ENCODE assay signal across 1 cellular context in genomic region chr2:219073413-219074129, GRCh38.
TF ChIP-seq lines count a peak whose summit lies in the region.

No MANE protein-coding gene starts in this region.

TF ChIP-seq in HepG2, 621 proteins besides CTCF, POLR2A, EP300 and RAD21 (continued from another document and continues in another):
- TF ChIP-seq ZBTB33 (CRISPR knock-in tag; IDR thresholded peaks at IDR 0.05), result no peak
- TF ChIP-seq, protein P1, sequence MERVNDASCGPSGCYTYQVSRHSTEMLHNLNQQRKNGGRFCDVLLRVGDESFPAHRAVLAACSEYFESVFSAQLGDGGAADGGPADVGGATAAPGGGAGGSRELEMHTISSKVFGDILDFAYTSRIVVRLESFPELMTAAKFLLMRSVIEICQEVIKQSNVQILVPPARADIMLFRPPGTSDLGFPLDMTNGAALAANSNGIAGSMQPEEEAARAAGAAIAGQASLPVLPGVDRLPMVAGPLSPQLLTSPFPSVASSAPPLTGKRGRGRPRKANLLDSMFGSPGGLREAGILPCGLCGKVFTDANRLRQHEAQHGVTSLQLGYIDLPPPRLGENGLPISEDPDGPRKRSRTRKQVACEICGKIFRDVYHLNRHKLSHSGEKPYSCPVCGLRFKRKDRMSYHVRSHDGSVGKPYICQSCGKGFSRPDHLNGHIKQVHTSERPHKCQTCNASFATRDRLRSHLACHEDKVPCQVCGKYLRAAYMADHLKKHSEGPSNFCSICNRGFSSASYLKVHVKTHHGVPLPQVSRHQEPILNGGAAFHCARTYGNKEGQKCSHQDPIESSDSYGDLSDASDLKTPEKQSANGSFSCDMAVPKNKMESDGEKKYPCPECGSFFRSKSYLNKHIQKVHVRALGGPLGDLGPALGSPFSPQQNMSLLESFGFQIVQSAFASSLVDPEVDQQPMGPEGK (CRISPR knock-in tag; IDR thresholded peaks at IDR 0.05), result no peak
- no peak for TF ChIP-seq ZNF546 (CRISPR knock-in tag; conservative IDR thresholded peaks at IDR 0.05)
- no peak for TF ChIP-seq SMAD9 (CRISPR knock-in tag; IDR thresholded peaks at IDR 0.05)
- TF ChIP-seq ZNF605 (CRISPR knock-in tag; IDR thresholded peaks at IDR 0.05), result peak; percentile 57; the same call in 1 of the 2 replicates
- no peak for TF ChIP-seq MZF1 (CRISPR knock-in tag; IDR thresholded peaks at IDR 0.05; ENCODE audit: borderline replicate concordance)
- no peak for TF ChIP-seq U2AF2 (IDR thresholded peaks at IDR 0.05; ENCODE audit: low read depth, low read length)
- no peak for TF ChIP-seq ZNF703 (CRISPR knock-in tag; IDR thresholded peaks at IDR 0.05; ENCODE audit: borderline replicate concordance)
- TF ChIP-seq ZNF263 (CRISPR knock-in tag; IDR thresholded peaks at IDR 0.05), result no peak
- TF ChIP-seq ELF3 (CRISPR knock-in tag; IDR thresholded peaks at IDR 0.05), result peak; percentile 81; the same call in 1 of the 2 replicates
- no peak for TF ChIP-seq CHCHD3 (CRISPR knock-in tag; IDR thresholded peaks at IDR 0.05)
- TF ChIP-seq, protein P2, sequence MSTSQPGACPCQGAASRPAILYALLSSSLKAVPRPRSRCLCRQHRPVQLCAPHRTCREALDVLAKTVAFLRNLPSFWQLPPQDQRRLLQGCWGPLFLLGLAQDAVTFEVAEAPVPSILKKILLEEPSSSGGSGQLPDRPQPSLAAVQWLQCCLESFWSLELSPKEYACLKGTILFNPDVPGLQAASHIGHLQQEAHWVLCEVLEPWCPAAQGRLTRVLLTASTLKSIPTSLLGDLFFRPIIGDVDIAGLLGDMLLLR (CRISPR knock-in tag; IDR thresholded peaks at IDR 0.05), result 0 out of 2 replicates have a peak, but pooled peaks have one; percentile 3
- peak; percentile 38; the same call in 1 of the 2 replicates for TF ChIP-seq HNF4A (CRISPR knock-in tag; IDR thresholded peaks at IDR 0.05)
- no peak for TF ChIP-seq LRRFIP1 (CRISPR knock-in tag; conservative IDR thresholded peaks at IDR 0.05)
- no peak for TF ChIP-seq CENPT (CRISPR knock-in tag; IDR thresholded peaks at IDR 0.05; ENCODE audit: low read depth)
- 0 out of 2 replicates have a peak, but pooled peaks have one; percentile 25 for TF ChIP-seq SP4 (CRISPR knock-in tag; IDR thresholded peaks at IDR 0.05)
- TF ChIP-seq RBAK (CRISPR knock-in tag; IDR thresholded peaks at IDR 0.05), result no peak
- no peak for TF ChIP-seq MTA1 (CRISPR knock-in tag; IDR thresholded peaks at IDR 0.05; ENCODE audit: borderline replicate concordance)
- TF ChIP-seq, protein P3, sequence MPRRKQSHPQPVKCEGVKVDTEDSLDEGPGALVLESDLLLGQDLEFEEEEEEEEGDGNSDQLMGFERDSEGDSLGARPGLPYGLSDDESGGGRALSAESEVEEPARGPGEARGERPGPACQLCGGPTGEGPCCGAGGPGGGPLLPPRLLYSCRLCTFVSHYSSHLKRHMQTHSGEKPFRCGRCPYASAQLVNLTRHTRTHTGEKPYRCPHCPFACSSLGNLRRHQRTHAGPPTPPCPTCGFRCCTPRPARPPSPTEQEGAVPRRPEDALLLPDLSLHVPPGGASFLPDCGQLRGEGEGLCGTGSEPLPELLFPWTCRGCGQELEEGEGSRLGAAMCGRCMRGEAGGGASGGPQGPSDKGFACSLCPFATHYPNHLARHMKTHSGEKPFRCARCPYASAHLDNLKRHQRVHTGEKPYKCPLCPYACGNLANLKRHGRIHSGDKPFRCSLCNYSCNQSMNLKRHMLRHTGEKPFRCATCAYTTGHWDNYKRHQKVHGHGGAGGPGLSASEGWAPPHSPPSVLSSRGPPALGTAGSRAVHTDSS (CRISPR knock-in tag; conservative IDR thresholded peaks at IDR 0.05), result no peak
- TF ChIP-seq, protein P4, sequence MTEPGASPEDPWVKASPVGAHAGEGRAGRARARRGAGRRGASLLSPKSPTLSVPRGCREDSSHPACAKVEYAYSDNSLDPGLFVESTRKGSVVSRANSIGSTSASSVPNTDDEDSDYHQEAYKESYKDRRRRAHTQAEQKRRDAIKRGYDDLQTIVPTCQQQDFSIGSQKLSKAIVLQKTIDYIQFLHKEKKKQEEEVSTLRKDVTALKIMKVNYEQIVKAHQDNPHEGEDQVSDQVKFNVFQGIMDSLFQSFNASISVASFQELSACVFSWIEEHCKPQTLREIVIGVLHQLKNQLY (CRISPR knock-in tag; IDR thresholded peaks at IDR 0.05), result no peak
- no peak for TF ChIP-seq KDM6A (CRISPR knock-in tag; IDR thresholded peaks at IDR 0.05; ENCODE audit: low read depth)
- no peak for TF ChIP-seq RELA (CRISPR knock-in tag; IDR thresholded peaks at IDR 0.05)
- TF ChIP-seq, protein P5, sequence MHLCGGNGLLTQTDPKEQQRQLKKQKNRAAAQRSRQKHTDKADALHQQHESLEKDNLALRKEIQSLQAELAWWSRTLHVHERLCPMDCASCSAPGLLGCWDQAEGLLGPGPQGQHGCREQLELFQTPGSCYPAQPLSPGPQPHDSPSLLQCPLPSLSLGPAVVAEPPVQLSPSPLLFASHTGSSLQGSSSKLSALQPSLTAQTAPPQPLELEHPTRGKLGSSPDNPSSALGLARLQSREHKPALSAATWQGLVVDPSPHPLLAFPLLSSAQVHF (CRISPR knock-in tag; IDR thresholded peaks at IDR 0.05), result no peak
- no peak for TF ChIP-seq ZFP82 (CRISPR knock-in tag; IDR thresholded peaks at IDR 0.05; ENCODE audit: borderline replicate concordance)
- TF ChIP-seq YY1 (IDR thresholded peaks at IDR 0.05; ENCODE audit: insufficient read depth, insufficient replicate concordance, low read depth, low read length), result peak; percentile 17
- TF ChIP-seq, protein P6, sequence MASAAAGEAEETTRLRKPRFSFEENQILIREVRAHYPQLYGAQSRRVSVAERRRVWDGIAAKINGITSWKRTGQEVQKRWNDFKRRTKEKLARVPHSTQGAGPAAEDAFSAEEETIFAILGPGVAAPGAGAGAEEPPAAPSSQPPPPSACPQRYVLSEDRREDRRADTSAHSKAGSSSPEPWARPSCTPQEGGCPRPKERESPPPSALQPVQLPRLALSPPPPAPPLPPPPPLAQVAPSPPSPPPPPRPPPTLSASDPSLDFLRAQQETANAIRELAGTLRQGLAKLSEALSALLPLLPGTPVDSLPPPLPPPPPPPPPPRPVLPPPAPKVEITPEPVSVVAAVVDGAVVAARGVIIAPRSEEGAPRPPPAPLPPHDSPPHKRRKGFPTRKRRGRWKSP (CRISPR knock-in tag; IDR thresholded peaks at IDR 0.05), result 0 out of 2 replicates have a peak, but pooled peaks have one; percentile 22
- TF ChIP-seq PBX3 (CRISPR knock-in tag; IDR thresholded peaks at IDR 0.05; ENCODE audit: borderline replicate concordance), result no peak
- TF ChIP-seq NFKBIZ (CRISPR knock-in tag; IDR thresholded peaks at IDR 0.05), result no peak
- TF ChIP-seq KAT2B (IDR thresholded peaks at IDR 0.05; ENCODE audit: borderline replicate concordance, low read depth, low read length), result no peak
- TF ChIP-seq, protein P7, sequence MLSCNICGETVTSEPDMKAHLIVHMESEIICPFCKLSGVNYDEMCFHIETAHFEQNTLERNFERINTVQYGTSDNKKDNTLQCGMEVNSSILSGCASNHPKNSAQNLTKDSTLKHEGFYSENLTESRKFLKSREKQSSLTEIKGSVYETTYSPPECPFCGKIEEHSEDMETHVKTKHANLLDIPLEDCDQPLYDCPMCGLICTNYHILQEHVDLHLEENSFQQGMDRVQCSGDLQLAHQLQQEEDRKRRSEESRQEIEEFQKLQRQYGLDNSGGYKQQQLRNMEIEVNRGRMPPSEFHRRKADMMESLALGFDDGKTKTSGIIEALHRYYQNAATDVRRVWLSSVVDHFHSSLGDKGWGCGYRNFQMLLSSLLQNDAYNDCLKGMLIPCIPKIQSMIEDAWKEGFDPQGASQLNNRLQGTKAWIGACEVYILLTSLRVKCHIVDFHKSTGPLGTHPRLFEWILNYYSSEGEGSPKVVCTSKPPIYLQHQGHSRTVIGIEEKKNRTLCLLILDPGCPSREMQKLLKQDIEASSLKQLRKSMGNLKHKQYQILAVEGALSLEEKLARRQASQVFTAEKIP (CRISPR knock-in tag; IDR thresholded peaks at IDR 0.05; ENCODE audit: borderline replicate concordance), result no peak
- TF ChIP-seq ZNF879 (CRISPR knock-in tag; IDR thresholded peaks at IDR 0.05), result no peak
- TF ChIP-seq, protein P8, sequence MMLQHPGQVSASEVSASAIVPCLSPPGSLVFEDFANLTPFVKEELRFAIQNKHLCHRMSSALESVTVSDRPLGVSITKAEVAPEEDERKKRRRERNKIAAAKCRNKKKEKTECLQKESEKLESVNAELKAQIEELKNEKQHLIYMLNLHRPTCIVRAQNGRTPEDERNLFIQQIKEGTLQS (CRISPR knock-in tag; IDR thresholded peaks at IDR 0.05), result no peak
- TF ChIP-seq ZMYM3 (CRISPR knock-in tag; IDR thresholded peaks at IDR 0.05), result no peak
- TF ChIP-seq ZNF883 (CRISPR knock-in tag; IDR thresholded peaks at IDR 0.05; ENCODE audit: not compliant biosample characterization), result no peak
- TF ChIP-seq ZNF598 (CRISPR knock-in tag; IDR thresholded peaks at IDR 0.05; ENCODE audit: borderline replicate concordance), result no peak
- 0 out of 2 replicates have a peak, but pooled peaks have one; percentile 31 for TF ChIP-seq ISL2 (CRISPR knock-in tag; IDR thresholded peaks at IDR 0.05)
- TF ChIP-seq ZNF672 (CRISPR knock-in tag; IDR thresholded peaks at IDR 0.05), result no peak
- TF ChIP-seq ZNF20 (CRISPR knock-in tag; IDR thresholded peaks at IDR 0.05), result no peak
- no peak for TF ChIP-seq RBM22 (optimal IDR thresholded peaks at IDR 0.05; ENCODE audit: low read length)
- TF ChIP-seq, protein P9, sequence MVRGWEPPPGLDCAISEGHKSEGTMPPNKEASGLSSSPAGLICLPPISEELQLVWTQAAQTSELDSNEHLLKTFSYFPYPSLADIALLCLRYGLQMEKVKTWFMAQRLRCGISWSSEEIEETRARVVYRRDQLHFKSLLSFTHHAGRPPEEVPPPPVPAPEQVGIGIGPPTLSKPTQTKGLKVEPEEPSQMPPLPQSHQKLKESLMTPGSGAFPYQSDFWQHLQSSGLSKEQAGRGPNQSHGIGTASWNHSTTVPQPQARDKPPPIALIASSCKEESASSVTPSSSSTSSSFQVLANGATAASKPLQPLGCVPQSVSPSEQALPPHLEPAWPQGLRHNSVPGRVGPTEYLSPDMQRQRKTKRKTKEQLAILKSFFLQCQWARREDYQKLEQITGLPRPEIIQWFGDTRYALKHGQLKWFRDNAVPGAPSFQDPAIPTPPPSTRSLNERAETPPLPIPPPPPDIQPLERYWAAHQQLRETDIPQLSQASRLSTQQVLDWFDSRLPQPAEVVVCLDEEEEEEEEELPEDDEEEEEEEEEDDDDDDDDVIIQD (CRISPR knock-in tag; IDR thresholded peaks at IDR 0.05; ENCODE audit: low read depth), result no peak
- no peak for TF ChIP-seq ARID2 (CRISPR knock-in tag; IDR thresholded peaks at IDR 0.05; ENCODE audit: borderline replicate concordance)
- no peak for TF ChIP-seq NAIF1 (CRISPR knock-in tag; IDR thresholded peaks at IDR 0.05; ENCODE audit: borderline replicate concordance)
- no peak for TF ChIP-seq HIC2 (CRISPR knock-in tag; IDR thresholded peaks at IDR 0.05; ENCODE audit: low read depth)
- no peak for TF ChIP-seq ZNF501 (CRISPR knock-in tag; IDR thresholded peaks at IDR 0.05)
- TF ChIP-seq TEF (CRISPR knock-in tag; IDR thresholded peaks at IDR 0.05), result no peak
